ENCODE assay signal across 11 cellular contexts in the genomic region with DNA sequence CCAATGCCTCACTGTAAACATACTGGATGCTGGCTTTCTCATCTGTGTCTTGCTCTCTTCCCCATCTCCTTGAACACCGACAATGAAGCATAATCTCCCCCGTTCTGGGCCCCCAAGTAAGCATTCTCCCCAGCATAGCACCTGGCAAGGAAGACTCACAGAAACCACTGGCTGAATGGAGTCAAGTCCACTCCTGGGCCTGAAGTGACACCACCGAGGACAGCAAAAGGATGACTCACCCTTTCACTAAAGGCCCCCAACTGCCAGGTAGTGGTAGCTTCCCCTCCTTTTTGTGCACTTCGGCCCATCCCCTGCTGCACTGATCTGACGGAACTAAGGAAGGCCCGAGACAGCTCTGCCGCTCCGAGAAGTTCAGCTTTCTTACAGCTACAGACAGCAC. TPM values are rescaled to one million over a fixed set of nuclear protein-coding genes. Genes with fewer than 3 reads are reported as not detected.
DNase-seq lines count a peak whose midpoint lies in the region; ATAC-seq, FAIRE-seq and TF ChIP-seq lines count a peak whose summit lies in the region.
"Had no signal": no experiment of that assay in that cellular context is flagged by ENCODE, and none has a peak within 500 bp of the region (broad histone marks: within the 10 kb centered on the region; RNA-seq: fewer than 3 reads in every experiment).

No MANE protein-coding gene starts in this region.

- TF ChIP-seq CTCF in K562 (IDR thresholded peaks at IDR 0.05 in 2 of 3, conservative IDR thresholded peaks at IDR 0.05 in 1 of 3; ENCODE audit: insufficient read depth in 2 of 3, low read depth in 1 of 3, low read length in 3 of 3) (no peak), mucosa of descending colon (IDR thresholded peaks at IDR 0.05) (no peak), endothelial cell (IDR thresholded peaks at IDR 0.05; ENCODE audit: unreplicated experiment) (no peak)

- DNase-seq in H7 (peak; percentile 43), K562 (ENCODE audit: extremely low read depth in 1 of 4, low spot score in 3 of 4) (peak; percentile 43 to 52 (median 49)), mucosa of descending colon (no peak), endothelial cell (ENCODE audit: low spot score) (no peak), H54 (ENCODE audit: insufficient read length, low spot score) (no peak)
- DNase-seq: left cardiac atrium, NCI-H1436, T1000 had no signal

- intact Hi-C loops in K562 (cut with micrococcal nuclease), result no loop called here
- intact Hi-C loops in mucosa of descending colon (cut with DNase I, micrococcal nuclease), result no loop called here

- peak overlapping the region; percentile 95 for H3K4me2 ChIP-seq in BLaER1
- peak overlapping the region; percentile 44 for H3K4me2 ChIP-seq in K562 (ENCODE audit: insufficient read depth, low read length)

- peaks cover 48% of the 10 kb centered on the region for H3K4me1 Mint-ChIP-seq in endothelial cell (ENCODE audit: unreplicated experiment)

- no peaks in the 10 kb centered on the region for H3K9me3 ChIP-seq in BLaER1
- no peaks in the 10 kb centered on the region for H3K9me3 ChIP-seq in K562 (replicated peaks; ENCODE audit: control insufficient read depth, insufficient read depth, low read depth, low read length)
- H3K9me3 ChIP-seq in mucosa of descending colon, result no peaks in the 10 kb centered on the region

- H3K4me1 ChIP-seq in BLaER1 (peaks cover 91% of the 10 kb centered on the region), K562 (replicated peaks in 1 of 2; ENCODE audit: control insufficient read depth in 2 of 2, insufficient read depth in 2 of 2, low read length in 2 of 2) (peaks cover 18 to 23% of the 10 kb centered on the region in 2 experiments), mucosa of descending colon (ENCODE audit: low read depth) (peaks cover 22% of the 10 kb centered on the region)

- peaks cover 35% of the 10 kb centered on the region for H3K36me3 ChIP-seq in BLaER1
- peaks cover 14% of the 10 kb centered on the region for H3K36me3 ChIP-seq in H7 (replicated peaks; ENCODE audit: control insufficient read depth, insufficient read depth, low read length)
- peaks cover 63% of the 10 kb centered on the region for H3K36me3 ChIP-seq in K562 (ENCODE audit: control insufficient read depth, insufficient read depth, low read length)
- H3K36me3 ChIP-seq in mucosa of descending colon (ENCODE audit: low read depth), result no peaks in the 10 kb centered on the region

- H3K9ac ChIP-seq in BLaER1 (peak overlapping the region; percentile 85), K562 (ENCODE audit: insufficient read depth in 1 of 2, low read depth in 2 of 2, low read length in 2 of 2) (peak overlapping the region in 1 of 2 experiments; percentile 39; a peak in 1 of 4 replicates)

- no peak overlapping the region for H3K4me3 Mint-ChIP-seq in endothelial cell (ENCODE audit: unreplicated experiment)

- H3K27ac Mint-ChIP-seq in endothelial cell (ENCODE audit: unreplicated experiment), result no peak overlapping the region

- H3K9me3 Mint-ChIP-seq in endothelial cell (ENCODE audit: unreplicated experiment), result no peaks in the 10 kb centered on the region

- no peak for TF ChIP-seq POLR2A in K562 (conservative IDR thresholded peaks at IDR 0.05)
- no peak for TF ChIP-seq POLR2A in H54 (IDR thresholded peaks at IDR 0.05; ENCODE audit: low read depth, low read length)

- FAIRE-seq in K562 (lab: Jason Lieb, UNC) (peak; percentile 44), H54 (lab: Jason Lieb, UNC) (no peak)

- peaks cover 6% of the 10 kb centered on the region for H3K36me3 Mint-ChIP-seq in endothelial cell (ENCODE audit: low read depth, unreplicated experiment)

- H3K27me3 ChIP-seq in BLaER1 (no peaks in the 10 kb centered on the region), H7 (ENCODE audit: control insufficient read depth, insufficient read depth, low read length) (no peaks in the 10 kb centered on the region), K562 (ENCODE audit: control insufficient read depth in 2 of 2, insufficient read depth in 2 of 2, low read length in 2 of 2) (no peaks in the 10 kb centered on the region)

- BruUV-seq in K562 (replicated peaks; lab: Mats Ljungman, UMichigan), result no TSS peak

- no peak for TF ChIP-seq EP300 in K562 (IDR thresholded peaks at IDR 0.05; ENCODE audit: low read length)

- no peak overlapping the region for H2AFZ ChIP-seq in K562 (ENCODE audit: low read depth, low read length)

- CTCF ChIA-PET in K562 (lab: Yijun Ruan, JAX; ENCODE audit: low intra/inter-chr PET ratio), result no interaction called here

- peak overlapping the region; percentile 67 for H3K4me3 ChIP-seq in BLaER1
- no peak overlapping the region for H3K4me3 ChIP-seq in H7 (ENCODE audit: insufficient read depth, low read depth, low read length)
- H3K4me3 ChIP-seq in K562, result no peak overlapping the region
- no peak overlapping the region for H3K4me3 ChIP-seq in mucosa of descending colon

- in situ Hi-C loops in K562 (cut with MboI), result no loop called here

- H3K9me1 ChIP-seq in K562 (ENCODE audit: control insufficient read depth, insufficient read depth, low read length), result peaks cover 19% of the 10 kb centered on the region

- POLR2A ChIA-PET in K562 (lab: Yijun Ruan, JAX), result interaction anchor here (0.7 kb wide), 1 partner anchor 9 kb away, joined by 4 read pairs; no protein-coding TSS in a partner anchor

- ATAC-seq in K562, result peak; percentile 68
- ATAC-seq in mucosa of descending colon, result peak; percentile 21
- no peak for ATAC-seq in GM19467 (IDR thresholded peaks at IDR 0.05; ENCODE audit: unreplicated experiment)
- ATAC-seq in GM19035 (IDR thresholded peaks at IDR 0.05; ENCODE audit: unreplicated experiment), result no peak

- H4K20me1 ChIP-seq in BLaER1 (peaks cover 83% of the 10 kb centered on the region), K562 (replicated peaks; ENCODE audit: control insufficient read depth, insufficient read depth, low read length) (peaks cover 73% of the 10 kb centered on the region)

- TF ChIP-seq RAD21 in K562 (CRISPR knock-in tag; conservative IDR thresholded peaks at IDR 0.05 in 1 of 2, IDR thresholded peaks at IDR 0.05 in 1 of 2), result no peak

- H3K27me3 Mint-ChIP-seq in endothelial cell (ENCODE audit: unreplicated experiment), result peaks cover 4% of the 10 kb centered on the region

- peaks cover 97% of the 10 kb centered on the region for H3K79me2 ChIP-seq in K562 (ENCODE audit: control insufficient read depth, insufficient read depth, low read length)

- 35% methylated on average over 8 of the region's 8 CpGs for WGBS in K562 (ENCODE audit: insufficient coverage, low coverage, missing lambda C conversion rate)

- H3K27ac ChIP-seq in BLaER1 (peak overlapping the region; percentile 89), K562 (ENCODE audit: extremely low read depth, low read depth, low read length) (peak overlapping the region; percentile 42; the same call in 2 of the 3 replicates)

TF ChIP-seq in K562, 482 proteins besides CTCF, POLR2A, EP300 and RAD21 (continues in another document):
- TF ChIP-seq, protein P1, sequence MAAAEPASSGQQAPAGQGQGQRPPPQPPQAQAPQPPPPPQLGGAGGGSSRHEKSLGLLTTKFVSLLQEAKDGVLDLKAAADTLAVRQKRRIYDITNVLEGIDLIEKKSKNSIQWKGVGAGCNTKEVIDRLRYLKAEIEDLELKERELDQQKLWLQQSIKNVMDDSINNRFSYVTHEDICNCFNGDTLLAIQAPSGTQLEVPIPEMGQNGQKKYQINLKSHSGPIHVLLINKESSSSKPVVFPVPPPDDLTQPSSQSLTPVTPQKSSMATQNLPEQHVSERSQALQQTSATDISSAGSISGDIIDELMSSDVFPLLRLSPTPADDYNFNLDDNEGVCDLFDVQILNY (CRISPR knock-in tag; IDR thresholded peaks at IDR 0.05), result no peak

RNA-seq across cellular contexts. Expression of gene VDAC1, which starts 9.4 kb away (rescaled TPM):
- 368 and 419 TPM in 2 replicates for total RNA-seq in H7 (2014; rRNA removed; shearing (Covaris generic))
- total RNA-seq in K562 (2011; cell fraction: chromatin; rRNA removed; ENCODE audit: low replicate concordance), result 105 and 116 TPM in 2 replicates
- 68.0 and 70.9 TPM in 2 replicates for total RNA-seq in K562 (2011; cell fraction: nucleolus; rRNA removed)
- 116 and 155 TPM in 2 replicates for total RNA-seq in K562 (2011; cell fraction: nucleoplasm; rRNA removed)
- total RNA-seq in K562 (2014; rRNA removed) (224 and 228 TPM in 2 replicates), K562 (2014; rRNA removed; fragmentation: Illumina TruSeq; extraction: Trizol) (366 and 402 TPM in 2 replicates), K562 (2015; rRNA removed; fragmentation: Illumina TruSeq; extraction: Trizol) (319 and 320 TPM in 2 replicates), K562 (2021) (257 and 267 TPM in 2 replicates), mucosa of descending colon (100 to 1,000 TPM; 153 to 283 (median 246) TPM), endothelial cell (ENCODE audit: unreplicated experiment) (165 TPM)
- polyA plus RNA-seq in K562 (2011; rRNA removed) (155 and 168 TPM in 2 replicates), K562 (2014; fragmentation: Illumina TruSeq; extraction: Trizol) (343 and 365 TPM in 2 replicates), K562 (2014; fragmentation: Nextera tagmentation; extraction: Ambion mirVana) (100 to 1,000 TPM; 293 to 301 TPM), K562 (2014; rRNA removed) (221 and 243 TPM in 2 replicates)
- 84.1 and 126 TPM in 2 replicates for polyA plus RNA-seq in K562 (2011; cell fraction: cytosol; rRNA removed)
- 76.3 and 97.2 TPM in 2 replicates for polyA plus RNA-seq in K562 (2011; cell fraction: nucleus; rRNA removed)
- polyA plus RNA-seq in K562 (2012), result 230 and 274 TPM in 2 replicates
- 252 and 302 TPM in 2 replicates for polyA minus RNA-seq in K562 (2011; rRNA and poly(A)+ RNA removed)
- polyA minus RNA-seq in K562 (2011; cell fraction: cytosol; rRNA and poly(A)+ RNA removed), result 143 and 162 TPM in 2 replicates
- polyA minus RNA-seq in K562 (2011; cell fraction: nucleus; rRNA and poly(A)+ RNA removed), result 29.8 and 47.0 TPM in 2 replicates

RNA-seq across cellular contexts. Expression of gene C5orf15, which starts 26.9 kb away (rescaled TPM):
- 48.7 and 55.5 TPM in 2 replicates for total RNA-seq in H7 (2014; rRNA removed; shearing (Covaris generic))
- 43.2 and 55.8 TPM in 2 replicates for total RNA-seq in K562 (2011; cell fraction: chromatin; rRNA removed; ENCODE audit: low replicate concordance)
- total RNA-seq in K562 (2011; cell fraction: nucleolus; rRNA removed), result 42.0 and 45.9 TPM in 2 replicates
- total RNA-seq in K562 (2011; cell fraction: nucleoplasm; rRNA removed), result 49.2 and 65.0 TPM in 2 replicates
- 23.3 and 28.2 TPM in 2 replicates for total RNA-seq in K562 (2014; rRNA removed)
- 44.0 and 45.6 TPM in 2 replicates for total RNA-seq in K562 (2014; rRNA removed; fragmentation: Illumina TruSeq; extraction: Trizol)
- total RNA-seq in K562 (2015; rRNA removed; fragmentation: Illumina TruSeq; extraction: Trizol), result 35.5 and 36.3 TPM in 2 replicates
- 22.7 and 24.0 TPM in 2 replicates for total RNA-seq in K562 (2021)
- 50.7 and 52.0 TPM in 2 replicates for polyA plus RNA-seq in K562 (2011; rRNA removed)
- polyA plus RNA-seq in K562 (2011; cell fraction: cytosol; rRNA removed), result 25.2 and 36.2 TPM in 2 replicates
- 20.3 and 25.9 TPM in 2 replicates for polyA plus RNA-seq in K562 (2011; cell fraction: nucleus; rRNA removed)
- polyA plus RNA-seq in K562 (2012), result 23.1 and 36.4 TPM in 2 replicates
- 46.4 and 49.8 TPM in 2 replicates for polyA plus RNA-seq in K562 (2014; fragmentation: Illumina TruSeq; extraction: Trizol)
- 10 to 100 TPM; 30.0 to 32.5 TPM for polyA plus RNA-seq in K562 (2014; fragmentation: Nextera tagmentation; extraction: Ambion mirVana)
- polyA plus RNA-seq in K562 (2014; rRNA removed), result 35.7 and 40.2 TPM in 2 replicates
- polyA minus RNA-seq in K562 (2011; rRNA and poly(A)+ RNA removed), result 44.5 and 49.8 TPM in 2 replicates
- polyA minus RNA-seq in K562 (2011; cell fraction: cytosol; rRNA and poly(A)+ RNA removed), result 23.3 and 43.8 TPM in 2 replicates
- polyA minus RNA-seq in K562 (2011; cell fraction: nucleus; rRNA and poly(A)+ RNA removed), result 9.3 and 15.6 TPM in 2 replicates
- total RNA-seq in mucosa of descending colon, result 10 to 100 TPM; 24.5 to 38.3 (median 26.8) TPM
- 35.5 TPM for total RNA-seq in endothelial cell (ENCODE audit: unreplicated experiment)

Comparison
In these comparisons a context has a peak if more than half of its experiments do, and no peak if none do; other contexts are left out.
1. DNase-seq: peak in H7 (single experiment) and K562 (4 of 4); none in mucosa of descending colon (0 of 3), endothelial cell (single experiment) and H54 (single experiment).
2. ATAC-seq: peak in K562 (single experiment) and mucosa of descending colon (single experiment); none in GM19467 (single experiment) and GM19035 (single experiment).